Comparison of ENCODE assay signal across 8 cellular contexts in the genomic region with DNA sequence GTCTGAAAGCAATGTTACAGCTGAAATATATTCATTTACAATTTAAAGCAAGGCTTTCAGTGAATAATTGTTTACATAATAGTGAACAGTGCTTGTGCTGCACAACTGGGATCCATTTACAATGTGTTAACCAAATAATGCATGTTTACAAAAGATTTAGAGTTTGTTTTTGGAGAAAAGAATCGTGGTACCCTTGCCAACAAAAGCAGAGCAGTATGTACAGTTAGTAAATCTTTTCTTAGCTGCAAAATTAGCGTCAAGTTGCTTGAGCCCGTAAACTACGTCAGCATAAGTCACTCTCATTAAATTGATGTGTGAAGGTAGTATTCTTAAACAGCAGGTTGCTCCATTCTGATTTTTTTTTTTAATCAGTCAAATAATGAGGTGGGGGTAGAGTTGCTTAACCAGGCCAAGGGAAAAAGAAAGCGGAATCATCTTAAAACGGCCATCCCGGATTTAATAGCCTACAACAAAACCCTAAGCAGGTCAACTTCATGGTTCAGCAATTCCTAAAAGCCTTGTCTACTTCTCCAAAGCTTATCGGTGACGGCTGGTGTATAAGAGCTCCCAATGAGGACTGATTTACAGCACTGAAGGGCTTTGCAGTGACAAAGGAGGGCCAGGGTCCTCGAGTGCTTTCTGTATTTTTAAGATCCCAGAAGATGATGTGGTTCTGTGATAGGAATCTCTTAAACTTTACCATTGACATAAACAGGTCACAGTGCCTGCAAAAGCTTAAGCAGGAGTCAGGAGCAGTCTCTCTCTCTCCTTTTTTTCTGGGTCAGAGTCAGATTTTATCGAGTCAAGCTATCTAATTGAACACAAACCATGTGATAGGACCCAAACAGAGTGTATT.
DNase-seq lines count a peak whose midpoint lies in the region; ATAC-seq and TF ChIP-seq lines count a peak whose summit lies in the region.

No MANE protein-coding gene starts in this region.

- H3K36me3 ChIP-seq in cardiac muscle cell: no peaks in the 10 kb centered on the region
- no peaks in the 10 kb centered on the region for H3K36me3 ChIP-seq in uterus

- peaks cover 78% of the 10 kb centered on the region for H3K4me1 ChIP-seq in cardiac muscle cell (ENCODE audit: low read depth)
- no peaks in the 10 kb centered on the region for H3K4me1 ChIP-seq in right cardiac atrium (ENCODE audit: control insufficient read depth, insufficient read depth, low read length)
- H3K4me1 ChIP-seq in uterus: peaks cover 3 to 5% of the 10 kb centered on the region in 2 donors

- no peaks in the 10 kb centered on the region for H3K9me3 ChIP-seq in cardiac muscle cell (ENCODE audit: low read depth)
- H3K9me3 ChIP-seq in right cardiac atrium (ENCODE audit: control insufficient read depth, low read length): no peaks in the 10 kb centered on the region
- no peaks in the 10 kb centered on the region for H3K9me3 ChIP-seq in uterus

- peak overlapping the region; percentile 97 for H3K27ac ChIP-seq in cardiac muscle cell
- no peak overlapping the region for H3K27ac ChIP-seq in right cardiac atrium (ENCODE audit: low read length)
- peak overlapping the region; percentile 65 to 73 for H3K27ac ChIP-seq in uterus

- TF ChIP-seq CTCF in cardiac muscle cell (IDR thresholded peaks at IDR 0.05; ENCODE audit: low read depth, low read length): no peak
- no peak for TF ChIP-seq CTCF in WTC11 (IDR thresholded peaks at IDR 0.05)
- no peak for TF ChIP-seq CTCF in uterus (IDR thresholded peaks at IDR 0.05)

- no peak for ATAC-seq in right cardiac atrium
- no peak for ATAC-seq in WTC11
- ATAC-seq in GM21526 (IDR thresholded peaks at IDR 0.05; ENCODE audit: low FRiP score, unreplicated experiment): no peak

- H3K27me3 Mint-ChIP-seq in WTC11 (ENCODE audit: low read depth): no peaks in the 10 kb centered on the region

- peaks cover 66% of the 10 kb centered on the region for H3K4me1 Mint-ChIP-seq in WTC11

- DNase-seq in cardiac muscle cell (ENCODE audit: low read depth in 1 of 2, low spot score in 1 of 2) (peak in 1 of 2 donors; percentile 57), right cardiac atrium (no peak), WTC11 (ENCODE audit: low spot score) (no peak), islet precursor cell (peak; percentile 66), uterus (no peak), NCI-H1048 (lab: John Stamatoyannopoulos, UW) (no peak), GDM1 (lab: John Stamatoyannopoulos, UW) (no peak)

- peak overlapping the region; percentile 52 for H3K27ac Mint-ChIP-seq in WTC11

- H3K4me3 ChIP-seq in cardiac muscle cell (no peak overlapping the region), right cardiac atrium (ENCODE audit: low read length) (no peak overlapping the region), uterus (peak overlapping the region in 1 of 2 donors; percentile 0)

- no peak overlapping the region for H3K4me3 Mint-ChIP-seq in WTC11

- 51% methylated on average over 11 of the region's 11 CpGs for WGBS in right cardiac atrium

- peaks cover 9% of the 10 kb centered on the region; the same call in 1 of the 2 replicates for H3K9me3 Mint-ChIP-seq in WTC11

- intact Hi-C loops in right cardiac atrium (cut with DNase I): no loop called here
- intact Hi-C loops in uterus (cut with DNase I; ENCODE audit: low total_unique reads): no loop called here

- H3K36me3 Mint-ChIP-seq in WTC11: 0 out of 2 replicates have a peak, but pooled peaks cover 3% of the 10 kb centered on the region

- POLR2A ChIA-PET in WTC11 (lab: Charles Lee): no interaction called here

- TF ChIP-seq POLR2A in uterus (IDR thresholded peaks at IDR 0.05): no peak

- H3K27me3 ChIP-seq in cardiac muscle cell (no peaks in the 10 kb centered on the region), right cardiac atrium (ENCODE audit: control insufficient read depth, insufficient read depth) (no peaks in the 10 kb centered on the region), uterus (no peaks in the 10 kb centered on the region)

- CTCF ChIA-PET in WTC11 (lab: Charles Lee): no interaction called here

TF ChIP-seq in WTC11, 78 proteins besides CTCF, POLR2A, EP300 and RAD21:
- TF ChIP-seq, protein P1, sequence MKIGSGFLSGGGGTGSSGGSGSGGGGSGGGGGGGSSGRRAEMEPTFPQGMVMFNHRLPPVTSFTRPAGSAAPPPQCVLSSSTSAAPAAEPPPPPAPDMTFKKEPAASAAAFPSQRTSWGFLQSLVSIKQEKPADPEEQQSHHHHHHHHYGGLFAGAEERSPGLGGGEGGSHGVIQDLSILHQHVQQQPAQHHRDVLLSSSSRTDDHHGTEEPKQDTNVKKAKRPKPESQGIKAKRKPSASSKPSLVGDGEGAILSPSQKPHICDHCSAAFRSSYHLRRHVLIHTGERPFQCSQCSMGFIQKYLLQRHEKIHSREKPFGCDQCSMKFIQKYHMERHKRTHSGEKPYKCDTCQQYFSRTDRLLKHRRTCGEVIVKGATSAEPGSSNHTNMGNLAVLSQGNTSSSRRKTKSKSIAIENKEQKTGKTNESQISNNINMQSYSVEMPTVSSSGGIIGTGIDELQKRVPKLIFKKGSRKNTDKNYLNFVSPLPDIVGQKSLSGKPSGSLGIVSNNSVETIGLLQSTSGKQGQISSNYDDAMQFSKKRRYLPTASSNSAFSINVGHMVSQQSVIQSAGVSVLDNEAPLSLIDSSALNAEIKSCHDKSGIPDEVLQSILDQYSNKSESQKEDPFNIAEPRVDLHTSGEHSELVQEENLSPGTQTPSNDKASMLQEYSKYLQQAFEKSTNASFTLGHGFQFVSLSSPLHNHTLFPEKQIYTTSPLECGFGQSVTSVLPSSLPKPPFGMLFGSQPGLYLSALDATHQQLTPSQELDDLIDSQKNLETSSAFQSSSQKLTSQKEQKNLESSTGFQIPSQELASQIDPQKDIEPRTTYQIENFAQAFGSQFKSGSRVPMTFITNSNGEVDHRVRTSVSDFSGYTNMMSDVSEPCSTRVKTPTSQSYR (CRISPR knock-in tag; IDR thresholded peaks at IDR 0.05): no peak
- TF ChIP-seq NFYB (CRISPR knock-in tag; conservative IDR thresholded peaks at IDR 0.05; ENCODE audit: low read depth): no peak
- TF ChIP-seq, protein P2, sequence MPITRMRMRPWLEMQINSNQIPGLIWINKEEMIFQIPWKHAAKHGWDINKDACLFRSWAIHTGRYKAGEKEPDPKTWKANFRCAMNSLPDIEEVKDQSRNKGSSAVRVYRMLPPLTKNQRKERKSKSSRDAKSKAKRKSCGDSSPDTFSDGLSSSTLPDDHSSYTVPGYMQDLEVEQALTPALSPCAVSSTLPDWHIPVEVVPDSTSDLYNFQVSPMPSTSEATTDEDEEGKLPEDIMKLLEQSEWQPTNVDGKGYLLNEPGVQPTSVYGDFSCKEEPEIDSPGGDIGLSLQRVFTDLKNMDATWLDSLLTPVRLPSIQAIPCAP (CRISPR knock-in tag; IDR thresholded peaks at IDR 0.05): no peak
- no peak for TF ChIP-seq JUN (CRISPR knock-in tag; IDR thresholded peaks at IDR 0.05)
- TF ChIP-seq NR1H2 (CRISPR knock-in tag; IDR thresholded peaks at IDR 0.05): no peak
- TF ChIP-seq ATF1 (CRISPR knock-in tag; IDR thresholded peaks at IDR 0.05): no peak
- no peak for TF ChIP-seq ZNF396 (CRISPR knock-in tag; IDR thresholded peaks at IDR 0.05; ENCODE audit: borderline replicate concordance)
- TF ChIP-seq JAZF1 (CRISPR knock-in tag; IDR thresholded peaks at IDR 0.05): no peak
- TF ChIP-seq, protein P3, sequence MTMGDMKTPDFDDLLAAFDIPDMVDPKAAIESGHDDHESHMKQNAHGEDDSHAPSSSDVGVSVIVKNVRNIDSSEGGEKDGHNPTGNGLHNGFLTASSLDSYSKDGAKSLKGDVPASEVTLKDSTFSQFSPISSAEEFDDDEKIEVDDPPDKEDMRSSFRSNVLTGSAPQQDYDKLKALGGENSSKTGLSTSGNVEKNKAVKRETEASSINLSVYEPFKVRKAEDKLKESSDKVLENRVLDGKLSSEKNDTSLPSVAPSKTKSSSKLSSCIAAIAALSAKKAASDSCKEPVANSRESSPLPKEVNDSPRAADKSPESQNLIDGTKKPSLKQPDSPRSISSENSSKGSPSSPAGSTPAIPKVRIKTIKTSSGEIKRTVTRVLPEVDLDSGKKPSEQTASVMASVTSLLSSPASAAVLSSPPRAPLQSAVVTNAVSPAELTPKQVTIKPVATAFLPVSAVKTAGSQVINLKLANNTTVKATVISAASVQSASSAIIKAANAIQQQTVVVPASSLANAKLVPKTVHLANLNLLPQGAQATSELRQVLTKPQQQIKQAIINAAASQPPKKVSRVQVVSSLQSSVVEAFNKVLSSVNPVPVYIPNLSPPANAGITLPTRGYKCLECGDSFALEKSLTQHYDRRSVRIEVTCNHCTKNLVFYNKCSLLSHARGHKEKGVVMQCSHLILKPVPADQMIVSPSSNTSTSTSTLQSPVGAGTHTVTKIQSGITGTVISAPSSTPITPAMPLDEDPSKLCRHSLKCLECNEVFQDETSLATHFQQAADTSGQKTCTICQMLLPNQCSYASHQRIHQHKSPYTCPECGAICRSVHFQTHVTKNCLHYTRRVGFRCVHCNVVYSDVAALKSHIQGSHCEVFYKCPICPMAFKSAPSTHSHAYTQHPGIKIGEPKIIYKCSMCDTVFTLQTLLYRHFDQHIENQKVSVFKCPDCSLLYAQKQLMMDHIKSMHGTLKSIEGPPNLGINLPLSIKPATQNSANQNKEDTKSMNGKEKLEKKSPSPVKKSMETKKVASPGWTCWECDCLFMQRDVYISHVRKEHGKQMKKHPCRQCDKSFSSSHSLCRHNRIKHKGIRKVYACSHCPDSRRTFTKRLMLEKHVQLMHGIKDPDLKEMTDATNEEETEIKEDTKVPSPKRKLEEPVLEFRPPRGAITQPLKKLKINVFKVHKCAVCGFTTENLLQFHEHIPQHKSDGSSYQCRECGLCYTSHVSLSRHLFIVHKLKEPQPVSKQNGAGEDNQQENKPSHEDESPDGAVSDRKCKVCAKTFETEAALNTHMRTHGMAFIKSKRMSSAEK (CRISPR knock-in tag; IDR thresholded peaks at IDR 0.05; ENCODE audit: borderline replicate concordance): no peak
- TF ChIP-seq, protein P4, sequence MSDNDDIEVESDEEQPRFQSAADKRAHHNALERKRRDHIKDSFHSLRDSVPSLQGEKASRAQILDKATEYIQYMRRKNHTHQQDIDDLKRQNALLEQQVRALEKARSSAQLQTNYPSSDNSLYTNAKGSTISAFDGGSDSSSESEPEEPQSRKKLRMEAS (CRISPR knock-in tag; IDR thresholded peaks at IDR 0.05): no peak
